8 cellular contexts compared by ENCODE assay signal in genomic region chr4:173415885-173416658, GRCh38. TPM values are rescaled to one million over a fixed set of nuclear protein-coding genes. Genes with fewer than 3 reads are reported as not detected.
DNase-seq lines count a peak whose midpoint lies in the region; ATAC-seq and TF ChIP-seq lines count a peak whose summit lies in the region.
"Had no signal": no experiment of that assay in that cellular context is flagged by ENCODE, and none has a peak within 500 bp of the region (broad histone marks: within the 10 kb centered on the region; RNA-seq: fewer than 3 reads in every experiment).

No MANE protein-coding gene starts in this region.

- no peak for TF ChIP-seq EP300 in upper lobe of left lung (IDR thresholded peaks at IDR 0.05)

- no peaks in the 10 kb centered on the region for H3K36me3 ChIP-seq in breast epithelium
- H3K36me3 ChIP-seq in lower lobe of right lung, result no peaks in the 10 kb centered on the region
- no peaks in the 10 kb centered on the region for H3K36me3 ChIP-seq in upper lobe of left lung
- H3K36me3 ChIP-seq: colonic mucosa had no signal

- WGBS in upper lobe of left lung, 2 donors, result 77 to 80% methylated on average over 26 of the region's 26 CpGs

- DNase-seq in NOMO-1 (lab: John Stamatoyannopoulos, UW; ENCODE audit: unreplicated experiment in 2 of 2) (peak; percentile 92 to 94), breast epithelium (ENCODE audit: low spot score in 2 of 2) (peak in 1 of 2 donors; percentile 40), lower lobe of right lung (peak; percentile 85), upper lobe of left lung (peak; percentile 81 to 88), amniotic stem cell (lab: John Stamatoyannopoulos, UW) (no peak), GM03348 (ENCODE audit: low spot score) (no peak)

- intact Hi-C loops in breast epithelium (cut with DNase I; ENCODE audit: low total_unique reads), result no loop called here
- intact Hi-C loops in lower lobe of right lung (cut with DNase I), result loop anchor here (5.0 kb wide), 1 partner anchor 99 kb away; no protein-coding TSS in a partner anchor

- TF ChIP-seq POLR2A in breast epithelium (IDR thresholded peaks at IDR 0.05), result no peak
- TF ChIP-seq POLR2A in upper lobe of left lung (IDR thresholded peaks at IDR 0.05), result peak in 1 of 4 donors; percentile 70

- peak overlapping the region; percentile 29 to 81 for H3K27ac ChIP-seq in breast epithelium
- peak overlapping the region; percentile 63 for H3K27ac ChIP-seq in lower lobe of right lung
- peak overlapping the region; percentile 48 to 77 (median 73) for H3K27ac ChIP-seq in upper lobe of left lung
- H3K27ac ChIP-seq: colonic mucosa had no signal

- no peaks in the 10 kb centered on the region for H3K27me3 ChIP-seq in breast epithelium
- no peaks in the 10 kb centered on the region for H3K27me3 ChIP-seq in lower lobe of right lung (ENCODE audit: low read depth)
- no peaks in the 10 kb centered on the region for H3K27me3 ChIP-seq in upper lobe of left lung
- H3K27me3 ChIP-seq: colonic mucosa had no signal

- no peaks in the 10 kb centered on the region for H3K9me3 ChIP-seq in breast epithelium
- no peaks in the 10 kb centered on the region for H3K9me3 ChIP-seq in lower lobe of right lung
- H3K9me3 ChIP-seq in upper lobe of left lung, result no peaks in the 10 kb centered on the region
- H3K9me3 ChIP-seq: colonic mucosa had no signal

- H3K4me1 ChIP-seq in breast epithelium (no peaks in the 10 kb centered on the region), lower lobe of right lung (peaks cover 4% of the 10 kb centered on the region), upper lobe of left lung (peaks cover 7 to 14% (median 8%) of the 10 kb centered on the region in 4 donors)
- H3K4me1 ChIP-seq: colonic mucosa had no signal

- TF ChIP-seq CTCF in breast epithelium (IDR thresholded peaks at IDR 0.05), result peak in 1 of 3 donors; percentile 50
- TF ChIP-seq CTCF in lower lobe of right lung (IDR thresholded peaks at IDR 0.05), result no peak
- TF ChIP-seq CTCF in upper lobe of left lung (IDR thresholded peaks at IDR 0.05), result peak in 3 of 6 experiments; percentile 14 to 40 (median 32)

- ATAC-seq in lower lobe of right lung (peak; percentile 81 to 82), upper lobe of left lung (ENCODE audit: low FRiP score in 2 of 2) (peak; percentile 78 to 83), HG02642 (IDR thresholded peaks at IDR 0.05; ENCODE audit: poor library complexity, unreplicated experiment) (no peak)

- H3K4me3 ChIP-seq in breast epithelium, result peak overlapping the region in 1 of 3 donors; percentile 30
- peak overlapping the region; percentile 10 for H3K4me3 ChIP-seq in lower lobe of right lung
- H3K4me3 ChIP-seq in upper lobe of left lung, result no peak overlapping the region
- H3K4me3 ChIP-seq: colonic mucosa had no signal

RNA-seq across cellular contexts. Expression of gene SCRG1, which starts 17.2 kb away (rescaled TPM):
- total RNA-seq in breast epithelium (1 to 10 TPM in 1 of 3 donors, under 1 TPM in 2; under 0.01 to 4.0 (median 0.48) TPM), lower lobe of right lung (0.32 TPM), upper lobe of left lung (under 1 TPM in 2 of 6 donors, not detected in 4; 0.09 to 0.27 TPM)

RNA-seq across cellular contexts. Expression of gene SAP30, which starts 45.3 kb away (rescaled TPM):
- total RNA-seq in breast epithelium (10 to 100 TPM; 29.8 to 50.1 (median 41.7) TPM), lower lobe of right lung (15.1 TPM), upper lobe of left lung (10 to 100 TPM; 15.0 to 39.8 (median 18.8) TPM)

Comparison
In these comparisons a context has a peak if more than half of its experiments do, and no peak if none do; other contexts are left out.
1. DNase-seq: peak in NOMO-1 (2 of 2), lower lobe of right lung (single experiment) and upper lobe of left lung (2 of 2); none in amniotic stem cell (single experiment) and GM03348 (single experiment).
2. Peak in every context shown above with its lines, with median percentiles within 50 percentile points of each other: H3K27ac ChIP-seq.